In the genomic region with DNA sequence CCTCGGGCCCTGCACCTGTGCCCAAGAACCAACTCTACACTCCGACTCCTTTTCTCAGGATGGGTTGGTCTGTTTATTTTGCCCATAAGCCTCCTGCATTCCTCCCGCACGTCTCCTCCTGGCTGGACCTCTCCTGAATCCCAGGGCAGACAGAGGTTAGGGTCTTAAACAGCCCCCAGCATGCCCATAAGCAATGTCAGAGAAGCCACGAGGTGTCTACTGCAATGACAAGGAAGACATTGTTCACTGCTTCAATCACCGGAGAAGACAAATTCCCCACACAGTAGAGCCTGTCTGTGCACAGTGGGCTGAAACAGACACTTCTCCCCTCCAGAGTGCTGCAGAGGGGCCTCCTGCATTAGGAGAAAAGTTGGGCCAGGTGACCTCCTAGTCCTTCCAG, we compare ENCODE assay signal across 18 cellular contexts.
"Had no signal": no experiment of that assay in that cellular context is flagged by ENCODE, and none has a peak within 500 bp of the region (broad histone marks: within the 10 kb centered on the region; RNA-seq: fewer than 3 reads in every experiment).

No MANE protein-coding gene starts in this region.

- H3K36me3 Mint-ChIP-seq: naive thymus-derived CD8-positive, alpha-beta T cell; stimulated activated memory B cell treated with anti-CD40 and anti-IgM and Interleukin-4, amounts not matched to agents 10 μg/mL and 1 μg/mL and 100 μg/mL, for 72 hours had no signal

- H3K4me1 Mint-ChIP-seq: naive thymus-derived CD8-positive, alpha-beta T cell; stimulated activated memory B cell treated with anti-CD40 and anti-IgM and Interleukin-4, amounts not matched to agents 10 μg/mL and 1 μg/mL and 100 μg/mL, for 72 hours had no signal

- H3K4me3 Mint-ChIP-seq: naive thymus-derived CD8-positive, alpha-beta T cell; neural crest cell; stimulated activated memory B cell treated with anti-CD40 and anti-IgM and Interleukin-4, amounts not matched to agents 10 μg/mL and 1 μg/mL and 100 μg/mL, for 72 hours had no signal

- H3K9me3 Mint-ChIP-seq: naive thymus-derived CD8-positive, alpha-beta T cell; neural crest cell; stimulated activated memory B cell treated with anti-CD40 and anti-IgM and Interleukin-4, amounts not matched to agents 10 μg/mL and 1 μg/mL and 100 μg/mL, for 72 hours had no signal

- H3K27ac Mint-ChIP-seq: naive thymus-derived CD8-positive, alpha-beta T cell; stimulated activated memory B cell treated with anti-CD40 and anti-IgM and Interleukin-4, amounts not matched to agents 10 μg/mL and 1 μg/mL and 100 μg/mL, for 72 hours had no signal

- DNase-seq: cerebellar nuclear complex; effector CD8-positive, alpha-beta T cell; foreskin keratinocyte; left cardiac atrium; left lung; mammary epithelial cell; mesendoderm; naive thymus-derived CD8-positive, alpha-beta T cell; sigmoid colon; stimulated activated CD4-positive, alpha-beta T cell treated with anti-CD3 and anti-CD28 coated beads, Interleukin-4, amount 100 ng/mL, for 4 hours; stimulated activated naive CD8-positive, alpha-beta T cell treated with anti-CD3 and anti-CD28 coated beads, Interleukin-15, Interleukin-2, amounts not matched to agents 100 U/mL and 50 U/mL, for 24 hours; substantia nigra; testis; upper lobe of left lung; uterus had no signal

- ATAC-seq: foreskin keratinocyte; gastroesophageal sphincter; left cardiac atrium; left lung; naive thymus-derived CD8-positive, alpha-beta T cell; stimulated activated memory B cell treated with anti-CD40 and anti-IgM and Interleukin-4, amounts not matched to agents 10 μg/mL and 1 μg/mL and 100 μg/mL, for 72 hours; stimulated activated naive CD8-positive, alpha-beta T cell treated with anti-CD3 and anti-CD28 coated beads, Interleukin-15, Interleukin-2, amounts not matched to agents 100 U/mL and 50 U/mL, for 24 hours had no signal
